23 cellular contexts compared by ENCODE assay signal in the genomic region with DNA sequence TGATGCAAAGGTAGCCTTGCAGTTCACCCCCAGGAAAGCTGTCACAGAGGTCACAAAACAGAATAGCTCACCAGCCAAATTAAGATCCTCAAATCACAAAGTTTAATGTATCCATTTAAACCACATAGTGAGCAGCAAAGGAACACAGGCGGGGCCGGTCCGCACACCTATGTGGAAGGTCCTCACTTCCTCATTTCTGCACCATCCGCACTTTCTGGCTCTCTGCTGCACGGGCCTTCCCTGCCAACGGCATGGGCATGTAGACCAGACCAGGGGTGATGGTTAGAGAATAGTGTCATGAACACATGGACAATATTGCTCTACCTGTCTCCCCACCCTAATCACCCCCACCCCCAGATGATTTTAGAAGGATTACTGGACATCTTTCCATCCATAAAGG. TPM values are rescaled to one million over a fixed set of nuclear protein-coding genes. Genes with fewer than 3 reads are reported as not detected.
DNase-seq lines count a peak whose midpoint lies in the region; ATAC-seq, FAIRE-seq and TF ChIP-seq lines count a peak whose summit lies in the region.
"Had no signal": no experiment of that assay in that cellular context is flagged by ENCODE, and none has a peak within 500 bp of the region (broad histone marks: within the 10 kb centered on the region; RNA-seq: fewer than 3 reads in every experiment).

No MANE protein-coding gene starts in this region.

- no peak for FAIRE-seq in K562 (lab: Jason Lieb, UNC)
- FAIRE-seq in HepG2 (lab: Jason Lieb, UNC) = no peak

- no peaks in the 10 kb centered on the region for H3K36me3 ChIP-seq in K562 (ENCODE audit: control insufficient read depth, insufficient read depth, low read length)
- no peaks in the 10 kb centered on the region for H3K36me3 ChIP-seq in HepG2 (replicated peaks in 1 of 2; ENCODE audit: control insufficient read depth in 1 of 2, insufficient read depth in 2 of 2, low read length in 2 of 2)
- no peaks in the 10 kb centered on the region for H3K36me3 ChIP-seq in adrenal gland (replicated peaks in 1 of 2)
- H3K36me3 ChIP-seq: BLaER1, HAP-1 had no signal

- no peak overlapping the region for H3K27ac Mint-ChIP-seq in stimulated activated naive B cell treated with anti-CD40 and anti-IgM and Interleukin-4, amounts not matched to agents 10 μg/mL and 1 μg/mL and 100 μg/mL, for 72 hours
- H3K27ac Mint-ChIP-seq: CD4-positive, alpha-beta T cell; GM23338 had no signal

- H3K79me2 ChIP-seq in K562 (ENCODE audit: control insufficient read depth, insufficient read depth, low read length) (no peaks in the 10 kb centered on the region), HepG2 (ENCODE audit: insufficient read depth, low read length) (no peaks in the 10 kb centered on the region)

- in situ Hi-C loops in K562 (cut with MboI) (no loop called here), HepG2 (cut with HindIII; ENCODE audit: extremely low pct_ligation_motif_present, low pct_unique_long_range_greater_than_20kb) (no loop called here)

- peaks cover 24 to 36% of the 10 kb centered on the region in 2 donors for H3K27me3 Mint-ChIP-seq in stimulated activated naive B cell treated with anti-CD40 and anti-IgM and Interleukin-4, amounts not matched to agents 10 μg/mL and 1 μg/mL and 100 μg/mL, for 72 hours

- no peaks in the 10 kb centered on the region for H3K9me1 ChIP-seq in K562 (ENCODE audit: control insufficient read depth, insufficient read depth, low read length)

- H2AFZ ChIP-seq in K562 (ENCODE audit: low read depth, low read length) (no peak overlapping the region), HepG2 (ENCODE audit: low read length) (no peak overlapping the region)
- H2AFZ ChIP-seq: GM23338 had no signal

- TF ChIP-seq EP300 in K562 (IDR thresholded peaks at IDR 0.05; ENCODE audit: low read length) (no peak), HepG2 (IDR thresholded peaks at IDR 0.05; ENCODE audit: low read depth in 2 of 2, low read length in 2 of 2) (no peak), HepG2 (CRISPR knock-in tag; IDR thresholded peaks at IDR 0.05; ENCODE audit: borderline replicate concordance) (no peak)

- BruUV-seq in K562 (replicated peaks; lab: Mats Ljungman, UMichigan) (no TSS peak), HepG2 (replicated peaks; lab: Mats Ljungman, UMichigan) (no TSS peak)

- TF ChIP-seq RAD21 in K562 (CRISPR knock-in tag; conservative IDR thresholded peaks at IDR 0.05 in 1 of 2, IDR thresholded peaks at IDR 0.05 in 1 of 2) (no peak), HepG2 (CRISPR knock-in tag; IDR thresholded peaks at IDR 0.05) (no peak)

- 0% methylated on average over 6 of the region's 6 CpGs for WGBS in K562 (ENCODE audit: insufficient coverage, low coverage, missing lambda C conversion rate)
- WGBS in HepG2 (ENCODE audit: low lambda C conversion rate) = 13% methylated on average over 6 of the region's 6 CpGs
- WGBS in adrenal gland, 4 donors = 81 to 91% (median 82%) methylated on average over 6 of the region's 6 CpGs

- H3K9ac ChIP-seq in K562 (ENCODE audit: insufficient read depth in 1 of 2, low read depth in 2 of 2, low read length in 2 of 2) (no peak overlapping the region), HepG2 (ENCODE audit: insufficient read depth, low read depth, low read length) (no peak overlapping the region)
- H3K9ac ChIP-seq: BLaER1 had no signal

- peaks cover 6% of the 10 kb centered on the region in 2 experiments; a peak in 4 of 5 replicates for H3K27me3 ChIP-seq in K562 (ENCODE audit: control insufficient read depth in 2 of 2, insufficient read depth in 2 of 2, low read length in 2 of 2)
- peaks cover 2 to 23% of the 10 kb centered on the region in 2 experiments; a peak in 3 of 5 replicates for H3K27me3 ChIP-seq in HepG2 (ENCODE audit: control insufficient read depth in 1 of 2, insufficient read depth in 2 of 2, low read length in 2 of 2)
- peaks cover 3% of the 10 kb centered on the region for H3K27me3 ChIP-seq in adrenal gland
- H3K27me3 ChIP-seq: BLaER1 had no signal

- DNase-seq in K562 (ENCODE audit: extremely low read depth in 1 of 4, low spot score in 3 of 4) (no peak), HepG2 (ENCODE audit: low spot score) (no peak), Ammon's horn (ENCODE audit: low spot score) (no peak), NCI-H128 (lab: John Stamatoyannopoulos, UW; ENCODE audit: unreplicated experiment) (no peak), adrenal gland (no peak)
- DNase-seq in stimulated activated naive B cell treated with anti-CD40 and anti-IgM and Interleukin-4, amounts not matched to agents 10 μg/mL and 1 μg/mL and 100 μg/mL, for 72 hours = no peak
- DNase-seq: CD4-positive, alpha-beta T cell; COR-L47; DMS79 treated with DMSO at 0.1 percent for 48 hours; NCI-H1048; NCI-H1436; NCI-H187 treated with DMSO at 0.1 percent for 48 hours; NCI-H69; SIG-M5 had no signal

- intact Hi-C loops in K562 (cut with micrococcal nuclease) (no loop called here), HepG2 (cut with micrococcal nuclease; ENCODE audit: unreplicated experiment) (no loop called here), adrenal gland (cut with DNase I) (no loop called here)

- H3K4me3 Mint-ChIP-seq in stimulated activated naive B cell treated with anti-CD40 and anti-IgM and Interleukin-4, amounts not matched to agents 10 μg/mL and 1 μg/mL and 100 μg/mL, for 72 hours = no peak overlapping the region
- H3K4me3 Mint-ChIP-seq: CD4-positive, alpha-beta T cell; GM23338 had no signal

- H3K4me3 ChIP-seq in K562 (no peak overlapping the region), HepG2 (replicated peaks in 1 of 3; ENCODE audit: insufficient read depth in 1 of 3, low read depth in 2 of 3, low read length in 3 of 3) (no peak overlapping the region), adrenal gland (no peak overlapping the region)
- H3K4me3 ChIP-seq: BLaER1, GM23338, HAP-1 had no signal

- TF ChIP-seq CTCF in K562 (IDR thresholded peaks at IDR 0.05 in 2 of 3, conservative IDR thresholded peaks at IDR 0.05 in 1 of 3; ENCODE audit: insufficient read depth in 2 of 3, low read depth in 1 of 3, low read length in 3 of 3) (no peak), HepG2 (CRISPR knock-in tag; IDR thresholded peaks at IDR 0.05) (no peak), adrenal gland (IDR thresholded peaks at IDR 0.05) (no peak)

- H4K20me1 ChIP-seq in K562 (replicated peaks; ENCODE audit: control insufficient read depth, insufficient read depth, low read length) = no peaks in the 10 kb centered on the region
- H4K20me1 ChIP-seq in HepG2 (ENCODE audit: insufficient read depth, low read length) = no peaks in the 10 kb centered on the region; the same call in 1 of the 2 replicates
- H4K20me1 ChIP-seq: BLaER1 had no signal

- H3K36me3 Mint-ChIP-seq in stimulated activated naive B cell treated with anti-CD40 and anti-IgM and Interleukin-4, amounts not matched to agents 10 μg/mL and 1 μg/mL and 100 μg/mL, for 72 hours = peaks cover 0 to 2% of the 10 kb centered on the region in 2 donors

- TF ChIP-seq POLR2A in K562 (conservative IDR thresholded peaks at IDR 0.05) = no peak
- TF ChIP-seq POLR2A in HepG2 (IDR thresholded peaks at IDR 0.05; ENCODE audit: insufficient read depth in 1 of 2, low read depth in 2 of 2, low read length in 2 of 2) = no peak
- no peak for TF ChIP-seq POLR2A in adrenal gland (IDR thresholded peaks at IDR 0.05)

- peak; percentile 90 for ATAC-seq in GM19351 (IDR thresholded peaks at IDR 0.05; ENCODE audit: unreplicated experiment)
- ATAC-seq in HG03103 (IDR thresholded peaks at IDR 0.05; ENCODE audit: low read depth, unreplicated experiment) = peak; percentile 69
- ATAC-seq in K562 = 0 out of 3 replicates have a peak, but pooled peaks have one; percentile 34
- ATAC-seq in stimulated activated naive B cell treated with anti-CD40 and anti-IgM and Interleukin-4, amounts not matched to agents 10 μg/mL and 1 μg/mL and 100 μg/mL, for 72 hours (replicated peaks) = peak; percentile 46 to 56
- ATAC-seq in HepG2 = no peak
- ATAC-seq: GM23338, SK-N-SH treated with all-trans-retinoic acid at 6 μM for 48 hours had no signal

- CTCF ChIA-PET in K562 (lab: Yijun Ruan, JAX; ENCODE audit: low intra/inter-chr PET ratio) = no interaction called here
- CTCF ChIA-PET in HepG2 (lab: Yijun Ruan, JAX; ENCODE audit: low intra/inter-chr PET ratio, low total read pairs) = no interaction called here

- no peaks in the 10 kb centered on the region for H3K4me1 Mint-ChIP-seq in stimulated activated naive B cell treated with anti-CD40 and anti-IgM and Interleukin-4, amounts not matched to agents 10 μg/mL and 1 μg/mL and 100 μg/mL, for 72 hours
- H3K4me1 Mint-ChIP-seq: GM23338 had no signal

- H3K9me3 ChIP-seq in K562 (replicated peaks; ENCODE audit: control insufficient read depth, insufficient read depth, low read depth, low read length) = no peaks in the 10 kb centered on the region
- no peaks in the 10 kb centered on the region for H3K9me3 ChIP-seq in HepG2 (ENCODE audit: low read length)
- no peaks in the 10 kb centered on the region for H3K9me3 ChIP-seq in adrenal gland (replicated peaks in 1 of 3)
- H3K9me3 ChIP-seq: BLaER1, HAP-1 had no signal

- H3K4me2 ChIP-seq in K562 (ENCODE audit: insufficient read depth, low read length) (no peak overlapping the region), HepG2 (ENCODE audit: low read depth, low read length) (no peak overlapping the region)
- H3K4me2 ChIP-seq: BLaER1, GM23338 had no signal

- POLR2A ChIA-PET in K562 (lab: Yijun Ruan, JAX) (no interaction called here), HepG2 (lab: Yijun Ruan, JAX) (no interaction called here)

- H3K4me1 ChIP-seq in K562 (replicated peaks in 1 of 2; ENCODE audit: control insufficient read depth in 2 of 2, insufficient read depth in 2 of 2, low read length in 2 of 2) = no peaks in the 10 kb centered on the region
- H3K4me1 ChIP-seq in HepG2 (ENCODE audit: insufficient read depth, low read length) = no peaks in the 10 kb centered on the region
- H3K4me1 ChIP-seq in adrenal gland (replicated peaks in 1 of 2) = no peaks in the 10 kb centered on the region
- H3K4me1 ChIP-seq: BLaER1, HAP-1 had no signal

- H3K9me3 Mint-ChIP-seq in stimulated activated naive B cell treated with anti-CD40 and anti-IgM and Interleukin-4, amounts not matched to agents 10 μg/mL and 1 μg/mL and 100 μg/mL, for 72 hours = peaks cover 0 to 3% of the 10 kb centered on the region in 2 donors
- H3K9me3 Mint-ChIP-seq: CD4-positive, alpha-beta T cell; GM23338 had no signal

- H3K27ac ChIP-seq in K562 (ENCODE audit: extremely low read depth, low read depth, low read length) (no peak overlapping the region), HepG2 (ENCODE audit: extremely low read length, insufficient read depth, low read length) (no peak overlapping the region), adrenal gland (no peak overlapping the region)
- H3K27ac ChIP-seq: BLaER1 had no signal

RNA-seq across cellular contexts. Expression of a gene that starts 12.1 kb away (rescaled TPM):
- total RNA-seq in K562 (2011; cell fraction: chromatin; rRNA removed; ENCODE audit: low replicate concordance) = not detected in 2 replicates
- not detected in 2 replicates for total RNA-seq in K562 (2011; cell fraction: nucleolus; rRNA removed)
- total RNA-seq in K562 (2011; cell fraction: nucleoplasm; rRNA removed) = not detected in 2 replicates
- total RNA-seq in K562 (2014; rRNA removed) (not detected in 2 replicates), K562 (2014; rRNA removed; fragmentation: Illumina TruSeq; extraction: Trizol) (not detected in 2 replicates), K562 (2015; rRNA removed; fragmentation: Illumina TruSeq; extraction: Trizol) (not detected in 2 replicates), K562 (2021) (not detected in 2 replicates), HepG2 (2016; rRNA removed; fragmentation: Illumina TruSeq; extraction: Trizol) (not detected in 2 replicates), adrenal gland (not detected)
- polyA plus RNA-seq in K562 (2011; rRNA removed) (not detected in 2 replicates), K562 (2014; fragmentation: Illumina TruSeq; extraction: Trizol) (not detected in 2 replicates), K562 (2014; fragmentation: Nextera tagmentation; extraction: Ambion mirVana) (not detected), K562 (2014; rRNA removed) (not detected in 2 replicates), HepG2 (2011; rRNA removed) (not detected in 2 replicates), adrenal gland (not detected)
- polyA plus RNA-seq in K562 (2011; cell fraction: cytosol; rRNA removed) = not detected in 2 replicates
- polyA plus RNA-seq in K562 (2011; cell fraction: nucleus; rRNA removed) = not detected in 2 replicates
- polyA plus RNA-seq in K562 (2012) = not detected in 2 replicates
- polyA minus RNA-seq in K562 (2011; rRNA and poly(A)+ RNA removed) = not detected in 2 replicates
- not detected in 2 replicates for polyA minus RNA-seq in K562 (2011; cell fraction: cytosol; rRNA and poly(A)+ RNA removed)
- not detected in 2 replicates for polyA minus RNA-seq in K562 (2011; cell fraction: nucleus; rRNA and poly(A)+ RNA removed)
- not detected in 2 replicates for total RNA-seq in HepG2 (2016; cell fraction: cytosol; rRNA removed; fragmentation: Illumina TruSeq; extraction: Trizol; ENCODE audit: low read depth)
- not detected in 2 replicates for total RNA-seq in HepG2 (2016; cell fraction: insoluble cytoplasmic fraction; rRNA removed; fragmentation: Illumina TruSeq; extraction: Trizol)
- total RNA-seq in HepG2 (2016; cell fraction: membrane; rRNA removed; fragmentation: Illumina TruSeq; extraction: Trizol) = not detected in 2 replicates
- total RNA-seq in HepG2 (2016; cell fraction: nucleus; rRNA removed; fragmentation: Illumina TruSeq; extraction: Trizol) = not detected in 2 replicates
- polyA plus RNA-seq in HepG2 (2011; cell fraction: cytosol; rRNA removed) = not detected in 2 replicates
- not detected in 2 replicates for polyA plus RNA-seq in HepG2 (2011; cell fraction: nucleus; rRNA removed)
- polyA plus RNA-seq in HepG2 (2012) = not detected in 2 replicates
- not detected in 2 replicates for polyA plus RNA-seq in HepG2 (2016; cell fraction: cytosol; fragmentation: Illumina TruSeq; extraction: Trizol; ENCODE audit: low read depth)
- polyA plus RNA-seq in HepG2 (2016; cell fraction: insoluble cytoplasmic fraction; fragmentation: Illumina TruSeq; extraction: Trizol; ENCODE audit: low read depth) = not detected in 2 replicates
- not detected in 2 replicates for polyA plus RNA-seq in HepG2 (2016; cell fraction: membrane; fragmentation: Illumina TruSeq; extraction: Trizol; ENCODE audit: low read depth)
- polyA plus RNA-seq in HepG2 (2016; cell fraction: nucleus; fragmentation: Illumina TruSeq; extraction: Trizol; ENCODE audit: insufficient read depth, low read depth) = not detected in 2 replicates
- not detected in 2 replicates for polyA minus RNA-seq in HepG2 (2011; rRNA and poly(A)+ RNA removed; ENCODE audit: low replicate concordance)
- not detected in 2 replicates for polyA minus RNA-seq in HepG2 (2011; cell fraction: cytosol; rRNA and poly(A)+ RNA removed)
- polyA minus RNA-seq in HepG2 (2011; cell fraction: nucleus; rRNA and poly(A)+ RNA removed) = not detected in 2 replicates
- total RNA-seq: CD4-positive, alpha-beta T cell; GM23338; HT1080; M059J; T-helper 2 cell treated with Interferon-gamma antibody and Interleukin-4, amounts not matched to agents 100 ng/mL and 5 ng/mL, for 36 hours had no signal
